Comparison of ENCODE assay signal across 1 cellular context in genomic region chr15:51367322-51367976, GRCh38.
TF ChIP-seq lines count a peak whose summit lies in the region.

No MANE protein-coding gene starts in this region.

TF ChIP-seq in WTC11, 78 proteins besides CTCF, POLR2A, EP300 and RAD21 (continued from another document):
- TF ChIP-seq ZNF396 (CRISPR knock-in tag; IDR thresholded peaks at IDR 0.05; ENCODE audit: borderline replicate concordance) (no peak), USF2 (CRISPR knock-in tag; IDR thresholded peaks at IDR 0.05) (no peak), GTF2I (CRISPR knock-in tag; conservative IDR thresholded peaks at IDR 0.05) (no peak), PREB (CRISPR knock-in tag; IDR thresholded peaks at IDR 0.05; ENCODE audit: borderline replicate concordance) (no peak), E2F4 (CRISPR knock-in tag; IDR thresholded peaks at IDR 0.05; ENCODE audit: borderline replicate concordance, low read depth) (no peak), CREB1 (CRISPR knock-in tag; IDR thresholded peaks at IDR 0.05) (no peak)
